Comparison of ENCODE assay signal across 15 cellular contexts in genomic region chr1:112383759-112384370, GRCh38. TPM values are rescaled to one million over a fixed set of nuclear protein-coding genes. Genes with fewer than 3 reads are reported as not detected.
DNase-seq lines count a peak whose midpoint lies in the region; ATAC-seq and TF ChIP-seq lines count a peak whose summit lies in the region.
"Had no signal": no experiment of that assay in that cellular context is flagged by ENCODE, and none has a peak within 500 bp of the region (broad histone marks: within the 10 kb centered on the region; RNA-seq: fewer than 3 reads in every experiment).

No MANE protein-coding gene starts in this region.

- H3K4me3 ChIP-seq in right cardiac atrium (ENCODE audit: low read length) (no peak overlapping the region), IMR-90 (ENCODE audit: insufficient read depth, low read depth, low read length) (no peak overlapping the region), body of pancreas (no peak overlapping the region), trophoblast cell (ENCODE audit: low read depth, low read length) (no peak overlapping the region), mucosa of descending colon (no peak overlapping the region)
- H3K4me3 ChIP-seq: BLaER1 had no signal

- no peak overlapping the region for H4K5ac ChIP-seq in IMR-90 (ENCODE audit: low read depth, low read length)

- no peak overlapping the region for H3K4ac ChIP-seq in IMR-90 (ENCODE audit: low read depth, low read length)
- no peak overlapping the region for H3K4ac ChIP-seq in trophoblast cell (ENCODE audit: low read depth, low read length)

- H3K27ac ChIP-seq in right cardiac atrium (ENCODE audit: low read length) (no peak overlapping the region), IMR-90 (ENCODE audit: insufficient read depth, low read length) (no peak overlapping the region), body of pancreas (peak overlapping the region; percentile 48 to 67 (median 54)), trophoblast cell (ENCODE audit: low read depth, low read length) (no peak overlapping the region)
- H3K27ac ChIP-seq: BLaER1 had no signal

- H2BK20ac ChIP-seq in IMR-90 (ENCODE audit: low read depth, low read length) = no peak overlapping the region

- no peak for TF ChIP-seq RAD21 in IMR-90 (IDR thresholded peaks at IDR 0.05; ENCODE audit: low read length)

- ATAC-seq in Right ventricle myocardium superior (ENCODE audit: poor library complexity) (peak; percentile 38), right cardiac atrium (no peak), IMR-90 (ENCODE audit: low read depth) (no peak), body of pancreas (peak; percentile 73), mucosa of descending colon (no peak)
- ATAC-seq: HCT116 had no signal

- H2BK120ac ChIP-seq in IMR-90 (ENCODE audit: low read depth, low read length) = no peak overlapping the region
- H2BK120ac ChIP-seq in trophoblast cell (ENCODE audit: insufficient read depth, low read length, poor library complexity) = no peak overlapping the region

- in situ Hi-C loops in IMR-90 (cut with MboI; ENCODE audit: low sequenced_read_pairs) = no loop called here

- BruUV-seq in IMR-90 (replicated peaks; lab: Mats Ljungman, UMichigan) = no TSS peak

- peak overlapping the region; percentile 56; the same call in 1 of the 2 replicates for H3K23ac ChIP-seq in IMR-90 (ENCODE audit: low read depth, low read length)
- no peak overlapping the region for H3K23ac ChIP-seq in trophoblast cell (ENCODE audit: low read length)

- H2AK5ac ChIP-seq in IMR-90 (ENCODE audit: low read depth, low read length) (no peak overlapping the region), trophoblast cell (ENCODE audit: low read length) (no peak overlapping the region)

- no peaks in the 10 kb centered on the region for H4K20me1 ChIP-seq in IMR-90 (ENCODE audit: insufficient read depth, low read length)
- H4K20me1 ChIP-seq: BLaER1 had no signal

- no peaks in the 10 kb centered on the region for H3K79me1 ChIP-seq in IMR-90 (ENCODE audit: low read depth in 1 of 2, low read length in 2 of 2)
- H3K79me1 ChIP-seq in trophoblast cell (ENCODE audit: low read length) = no peaks in the 10 kb centered on the region

- no peak overlapping the region for H2AFZ ChIP-seq in IMR-90 (replicated peaks; ENCODE audit: low read length, poor library complexity)
- no peak overlapping the region for H2AFZ ChIP-seq in trophoblast cell (ENCODE audit: insufficient read depth, low read length, poor library complexity)

- dilution Hi-C loops in IMR-90 (cut with HindIII; ENCODE audit: low sequenced_read_pairs, unreplicated experiment) = no loop called here

- DNase-seq in Right ventricle myocardium superior = no peak
- no peak for DNase-seq in right cardiac atrium
- no peak for DNase-seq in IMR-90
- DNase-seq in body of pancreas = peak; percentile 43 to 69 (median 56)
- peak; percentile 60 to 73 for DNase-seq in trophoblast cell
- DNase-seq in mucosa of descending colon = no peak
- no peak for DNase-seq in stimulated activated CD4-positive, alpha-beta T cell treated with anti-CD3 and anti-CD28 coated beads, Interleukin-4, amount 100 ng/mL, for 24 hours
- DNase-seq: 8988T; AML-193; Caco-2; CD8-positive, alpha-beta memory T cell; DMS53; GF-D8 had no signal

- no peak overlapping the region for H3K4me2 ChIP-seq in IMR-90 (ENCODE audit: low read depth, low read length)
- H3K4me2 ChIP-seq in trophoblast cell (ENCODE audit: low read length) = no peak overlapping the region
- H3K4me2 ChIP-seq: BLaER1 had no signal

- H4K91ac ChIP-seq in IMR-90 (ENCODE audit: insufficient read depth, low read depth, low read length) = no peak overlapping the region
- H4K91ac ChIP-seq in trophoblast cell (ENCODE audit: low read depth, low read length) = no peak overlapping the region

- POLR2A ChIA-PET in IMR-90 (lab: Charles Lee; ENCODE audit: unreplicated experiment) = no interaction called here

- 30% methylated on average over 1 of the region's 1 CpG for WGBS in right cardiac atrium
- WGBS in IMR-90 (ENCODE audit: extremely low coverage in 2 of 2, insufficient read length in 1 of 2), 2 experiments = 50% methylated on average over 1 of the region's 1 CpG; no CpG with 5 or more reads in 1 of the 2 experiments
- 19 to 41% methylated on average over 1 of the region's 1 CpG for WGBS in body of pancreas, 2 donors
- no CpG with 5 or more reads among the region's 1 CpG for WGBS in trophoblast cell (ENCODE audit: extremely low coverage, insufficient coverage, insufficient read length)

- H3K56ac ChIP-seq in IMR-90 (ENCODE audit: extremely low read depth, insufficient read depth, low read length) = no peak overlapping the region

- intact Hi-C loops in Right ventricle myocardium superior (cut with DNase I) = no loop called here
- intact Hi-C loops in right cardiac atrium (cut with DNase I) = loop anchor here in 1 of 4 donors (10.0 kb wide), 1 partner anchor 321 kb away; the partner anchor contains the start of gene RHOC
- intact Hi-C loops in IMR-90 (cut with micrococcal nuclease) = no loop called here
- intact Hi-C loops in body of pancreas (cut with DNase I) = no loop called here
- intact Hi-C loops in mucosa of descending colon (cut with DNase I, micrococcal nuclease) = no loop called here

- H3K9me1 ChIP-seq in IMR-90 (ENCODE audit: insufficient read depth, low read length) = peaks cover 3% of the 10 kb centered on the region; the same call in 1 of the 2 replicates

- H2BK12ac ChIP-seq in trophoblast cell (ENCODE audit: low read length) = no peak overlapping the region

- H3K36me3 ChIP-seq in IMR-90 (ENCODE audit: control insufficient read depth, insufficient read depth, low read length) (no peaks in the 10 kb centered on the region), body of pancreas (replicated peaks in 1 of 2; ENCODE audit: insufficient read depth in 1 of 2, low read depth in 2 of 2) (no peaks in the 10 kb centered on the region), trophoblast cell (ENCODE audit: control insufficient read depth in 1 of 2, insufficient read depth in 2 of 2, low read length in 2 of 2) (no peaks in the 10 kb centered on the region), mucosa of descending colon (ENCODE audit: low read depth) (no peaks in the 10 kb centered on the region)
- H3K36me3 ChIP-seq: BLaER1 had no signal

- H3K27me3 ChIP-seq in right cardiac atrium (ENCODE audit: control insufficient read depth, insufficient read depth) (no peaks in the 10 kb centered on the region), IMR-90 (ENCODE audit: control insufficient read depth, insufficient read depth, low read length) (peaks cover 28% of the 10 kb centered on the region), body of pancreas (no peaks in the 10 kb centered on the region), trophoblast cell (ENCODE audit: insufficient read depth, low read length) (no peaks in the 10 kb centered on the region)
- H3K27me3 ChIP-seq: BLaER1 had no signal

- H4K12ac ChIP-seq in trophoblast cell (ENCODE audit: low read depth, low read length) = no peak overlapping the region

- H3K9me3 ChIP-seq in right cardiac atrium (ENCODE audit: control insufficient read depth, low read length) = no peaks in the 10 kb centered on the region
- no peaks in the 10 kb centered on the region for H3K9me3 ChIP-seq in IMR-90 (ENCODE audit: control insufficient read depth, insufficient read depth, low read length)
- no peaks in the 10 kb centered on the region for H3K9me3 ChIP-seq in body of pancreas
- no peaks in the 10 kb centered on the region for H3K9me3 ChIP-seq in trophoblast cell (ENCODE audit: insufficient read depth, low read depth, low read length)
- H3K9me3 ChIP-seq in mucosa of descending colon = no peaks in the 10 kb centered on the region
- H3K9me3 ChIP-seq: BLaER1, Caco-2 had no signal

- CTCF ChIA-PET in IMR-90 (lab: Yijun Ruan, JAX) = interaction anchor here (0.9 kb wide), 1 partner anchor 15 kb away, joined by 4 read pairs; no protein-coding TSS in a partner anchor

- no peaks in the 10 kb centered on the region for H3K4me1 ChIP-seq in right cardiac atrium (ENCODE audit: control insufficient read depth, insufficient read depth, low read length)
- no peaks in the 10 kb centered on the region for H3K4me1 ChIP-seq in IMR-90 (ENCODE audit: control insufficient read depth, insufficient read depth, low read length)
- H3K4me1 ChIP-seq in body of pancreas = peaks cover 34% of the 10 kb centered on the region
- H3K4me1 ChIP-seq in trophoblast cell (ENCODE audit: control insufficient read depth in 1 of 2, insufficient read depth in 2 of 2, low read length in 2 of 2) = peaks cover 0 to 2% of the 10 kb centered on the region in 2 experiments
- H3K4me1 ChIP-seq in mucosa of descending colon (ENCODE audit: low read depth) = no peaks in the 10 kb centered on the region
- H3K4me1 ChIP-seq: BLaER1, Caco-2 had no signal

- H3K14ac ChIP-seq in IMR-90 (replicated peaks; ENCODE audit: low read depth, low read length) (no peak overlapping the region), trophoblast cell (ENCODE audit: low read length) (no peak overlapping the region)

- no peak overlapping the region for H2AK9ac ChIP-seq in IMR-90 (replicated peaks; ENCODE audit: low read depth, low read length, poor library complexity)

- no peak overlapping the region for H3K9ac ChIP-seq in IMR-90 (ENCODE audit: low read depth, low read length)
- H3K9ac ChIP-seq in trophoblast cell (ENCODE audit: low read length) = no peak overlapping the region
- H3K9ac ChIP-seq: BLaER1 had no signal

- H2BK5ac ChIP-seq in IMR-90 (ENCODE audit: low read depth, low read length, poor library complexity, severe bottlenecking) (no peak overlapping the region), trophoblast cell (ENCODE audit: low read depth, low read length, poor library complexity) (no peak overlapping the region)

- H3K79me2 ChIP-seq in trophoblast cell (ENCODE audit: control insufficient read depth, insufficient read depth, low read length, poor library complexity) = no peaks in the 10 kb centered on the region

- TF ChIP-seq CTCF in IMR-90 (conservative IDR thresholded peaks at IDR 0.05; ENCODE audit: low read depth, low read length) (no peak), body of pancreas (IDR thresholded peaks at IDR 0.05) (no peak), mucosa of descending colon (IDR thresholded peaks at IDR 0.05) (no peak)

- no peak overlapping the region for H4K8ac ChIP-seq in IMR-90 (ENCODE audit: low read depth in 2 of 2, low read length in 2 of 2)
- no peak overlapping the region for H4K8ac ChIP-seq in trophoblast cell (ENCODE audit: low read depth, low read length)

- no peak for TF ChIP-seq POLR2A in IMR-90 (IDR thresholded peaks at IDR 0.05; ENCODE audit: low read depth, low read length)
- TF ChIP-seq POLR2A in body of pancreas (IDR thresholded peaks at IDR 0.05) = no peak

- H2BK15ac ChIP-seq in IMR-90 (ENCODE audit: low read depth, low read length) = no peak overlapping the region

- H3K18ac ChIP-seq in IMR-90 (ENCODE audit: low read depth, low read length) = no peak overlapping the region
- no peak overlapping the region for H3K18ac ChIP-seq in trophoblast cell (ENCODE audit: low read length)

RNA-seq across cellular contexts. Expression of gene CTTNBP2NL, which starts 12.1 kb away (rescaled TPM):
- 12.6 TPM for total RNA-seq in Right ventricle myocardium superior
- 10 to 100 TPM; 16.2 to 24.9 (median 16.8) TPM for total RNA-seq in right cardiac atrium
- 5.1 TPM for polyA plus RNA-seq in right cardiac atrium
- 22.0 and 31.7 TPM in 2 replicates for total RNA-seq in IMR-90 (2012; rRNA removed)
- polyA plus RNA-seq in IMR-90 (2012; rRNA removed) = 11.0 and 12.4 TPM in 2 replicates
- polyA plus RNA-seq in IMR-90 (2012; cell fraction: cytosol; rRNA removed) = 2.7 and 4.7 TPM in 2 replicates
- polyA plus RNA-seq in IMR-90 (2012; cell fraction: nucleus; rRNA removed; ENCODE audit: low replicate concordance) = 4.7 and 13.2 TPM in 2 replicates
- 10 to 100 TPM in 1 of 2 donors, 1 to 10 TPM in 1; 8.6 to 15.2 TPM for total RNA-seq in body of pancreas
- polyA plus RNA-seq in trophoblast cell (2013) = 20.2 and 20.9 TPM in 2 replicates
- 10 to 100 TPM; 61.4 to 90.2 (median 79.6) TPM for total RNA-seq in mucosa of descending colon

Comparison
In these comparisons a context has a peak if more than half of its experiments do, and no peak if none do; other contexts are left out.
1. ATAC-seq: peak in Right ventricle myocardium superior (single experiment) and body of pancreas (single experiment); none in right cardiac atrium (0 of 2), IMR-90 (single experiment) and mucosa of descending colon (single experiment).
2. DNase-seq: peak in body of pancreas (4 of 4) and trophoblast cell (2 of 2); none in Right ventricle myocardium superior (single experiment), right cardiac atrium (0 of 3), IMR-90 (single experiment), mucosa of descending colon (0 of 3) and stimulated activated CD4-positive, alpha-beta T cell treated with anti-CD3 and anti-CD28 coated beads, Interleukin-4, amount 100 ng/mL, for 24 hours (single experiment).
3. H3K27ac ChIP-seq: peak in body of pancreas (4 of 4); none in right cardiac atrium (single experiment), IMR-90 (single experiment) and trophoblast cell (single experiment).